18 cellular contexts compared by ENCODE assay signal in genomic region chr10:95392711-95393164, GRCh38.
DNase-seq lines count a peak whose midpoint lies in the region; ATAC-seq and TF ChIP-seq lines count a peak whose summit lies in the region.
"Had no signal": no experiment of that assay in that cellular context is flagged by ENCODE, and none has a peak within 500 bp of the region (broad histone marks: within the 10 kb centered on the region; RNA-seq: fewer than 3 reads in every experiment).

No MANE protein-coding gene starts in this region.

- intact Hi-C loops in activated CD4-positive, alpha-beta memory T cell treated with anti-CD3 and anti-CD28 coated beads for 36 hours (cut with micrococcal nuclease), result no loop called here

- DNase-seq in GM13977 (ENCODE audit: low spot score) (peak; percentile 60), RPMI8226 (peak; percentile 29), occipital lobe (lab: John Stamatoyannopoulos, UW) (no peak), KBM-7 (no peak)
- DNase-seq in activated CD4-positive, alpha-beta memory T cell treated with anti-CD3 and anti-CD28 coated beads for 36 hours, result no peak
- DNase-seq in activated naive CD4-positive, alpha-beta T cell treated with anti-CD3 and anti-CD28 coated beads, Interleukin-2, amount 10 ng/mL, durations not matched to agents 7 days and 5 days, result no peak
- DNase-seq: activated T-cell treated with anti-CD3 and anti-CD28 coated beads, Interleukin-2, amount 50 U/mL, for 72 hours; DMS79; effector CD8-positive, alpha-beta T cell; KG1; NCI-H187; NCI-H526 treated with DMSO at 0.1 percent for 48 hours; stimulated activated CD4-positive, alpha-beta T cell treated with anti-CD3 and anti-CD28 coated beads, Interleukin-1b, Interleukin-23, amount 100 ng/mL, for 48 hours; stimulated activated CD8-positive, alpha-beta memory T cell treated with anti-CD3 and anti-CD28 coated beads, Interleukin-4, amount 100 ng/mL, for 48 hours had no signal

- H3K4me3 Mint-ChIP-seq in activated CD4-positive, alpha-beta memory T cell treated with anti-CD3 and anti-CD28 coated beads for 36 hours, result no peak overlapping the region
- no peak overlapping the region for H3K4me3 Mint-ChIP-seq in activated naive CD4-positive, alpha-beta T cell treated with anti-CD3 and anti-CD28 coated beads, Interleukin-2, amount 10 ng/mL, durations not matched to agents 7 days and 5 days
- H3K4me3 Mint-ChIP-seq: activated CD4-positive, alpha-beta T cell treated with anti-CD3 and anti-CD28 coated beads for 36 hours; activated T-cell treated with anti-CD3 and anti-CD28 coated beads, Interleukin-2, amount 50 U/mL, for 72 hours; T-helper 1 cell treated with Interleukin-12 subunit alpha and Interleukin-12 subunit beta and Interleukin-4 antibody, amounts not matched to agents 30 μg/mL and 1 μg/mL, for 36 hours had no signal

- peak overlapping the region; percentile 34 for H3K27ac ChIP-seq in rectal smooth muscle tissue (ENCODE audit: low read depth, low read length)

- ATAC-seq in GM21717 (IDR thresholded peaks at IDR 0.05; ENCODE audit: unreplicated experiment), result peak; percentile 42
- ATAC-seq: activated CD4-positive, alpha-beta T cell treated with anti-CD3 and anti-CD28 coated beads for 36 hours had no signal

- in situ Hi-C loops in GM13977 (cut with MboI; ENCODE audit: low pct_unique_long_range_greater_than_20kb, low sequenced_read_pairs, unreplicated experiment), result no loop called here
- in situ Hi-C loops in KBM-7 (cut with MboI; ENCODE audit: low pct_unique_long_range_greater_than_20kb, low sequenced_read_pairs), result no loop called here

- H3K36me3 ChIP-seq in rectal smooth muscle tissue (ENCODE audit: control insufficient read depth, insufficient read depth, low read length), result peaks cover 21% of the 10 kb centered on the region

- H3K27me3 ChIP-seq in rectal smooth muscle tissue (ENCODE audit: control insufficient read depth, insufficient read depth, low read length), result no peaks in the 10 kb centered on the region

- no peak for TF ChIP-seq CTCF in GM13977 (IDR thresholded peaks at IDR 0.05; ENCODE audit: extremely low read depth, insufficient read depth, missing control alignments)

- H3K4me1 Mint-ChIP-seq in activated CD4-positive, alpha-beta memory T cell treated with anti-CD3 and anti-CD28 coated beads for 36 hours (ENCODE audit: low read depth), result peaks cover 11% of the 10 kb centered on the region
- peaks cover 5% of the 10 kb centered on the region for H3K4me1 Mint-ChIP-seq in activated naive CD4-positive, alpha-beta T cell treated with anti-CD3 and anti-CD28 coated beads, Interleukin-2, amount 10 ng/mL, durations not matched to agents 7 days and 5 days

- CTCF ChIA-PET in activated CD4-positive, alpha-beta memory T cell treated with anti-CD3 and anti-CD28 coated beads for 36 hours (lab: Charles Lee), result interaction anchor here (0.6 to 1.4 kb wide), 3 partner anchors 18 to 53 kb away, joined by 3 to 5 read pairs (median 4); no protein-coding TSS in a partner anchor
- CTCF ChIA-PET in activated naive CD4-positive, alpha-beta T cell treated with anti-CD3 and anti-CD28 coated beads, Interleukin-2, amount 10 ng/mL, durations not matched to agents 7 days and 5 days (lab: Charles Lee), result interaction anchor here (1.1 to 1.3 kb wide), 2 partner anchors 19 to 211 kb away, joined by 3 to 5 read pairs; no protein-coding TSS in a partner anchor

- no peaks in the 10 kb centered on the region for H3K36me3 Mint-ChIP-seq in activated CD4-positive, alpha-beta memory T cell treated with anti-CD3 and anti-CD28 coated beads for 36 hours
- no peaks in the 10 kb centered on the region for H3K36me3 Mint-ChIP-seq in activated naive CD4-positive, alpha-beta T cell treated with anti-CD3 and anti-CD28 coated beads, Interleukin-2, amount 10 ng/mL, durations not matched to agents 7 days and 5 days

- H3K9ac ChIP-seq in rectal smooth muscle tissue (ENCODE audit: low read length), result no peak overlapping the region

- H3K4me1 ChIP-seq in rectal smooth muscle tissue (ENCODE audit: control insufficient read depth, insufficient read depth, low read length), result peaks cover 31% of the 10 kb centered on the region

- H3K27me3 Mint-ChIP-seq in activated CD4-positive, alpha-beta memory T cell treated with anti-CD3 and anti-CD28 coated beads for 36 hours, result no peaks in the 10 kb centered on the region
- peaks cover 8% of the 10 kb centered on the region for H3K27me3 Mint-ChIP-seq in activated naive CD4-positive, alpha-beta T cell treated with anti-CD3 and anti-CD28 coated beads, Interleukin-2, amount 10 ng/mL, durations not matched to agents 7 days and 5 days

- no peaks in the 10 kb centered on the region for H3K9me3 Mint-ChIP-seq in activated CD4-positive, alpha-beta memory T cell treated with anti-CD3 and anti-CD28 coated beads for 36 hours
- no peaks in the 10 kb centered on the region for H3K9me3 Mint-ChIP-seq in activated naive CD4-positive, alpha-beta T cell treated with anti-CD3 and anti-CD28 coated beads, Interleukin-2, amount 10 ng/mL, durations not matched to agents 7 days and 5 days
- H3K9me3 Mint-ChIP-seq: activated T-cell treated with anti-CD3 and anti-CD28 coated beads, Interleukin-2, amount 50 U/mL, for 72 hours; T-helper 1 cell treated with Interleukin-12 subunit alpha and Interleukin-12 subunit beta and Interleukin-4 antibody, amounts not matched to agents 30 μg/mL and 1 μg/mL, for 36 hours had no signal

- no peak overlapping the region for H3K27ac Mint-ChIP-seq in activated CD4-positive, alpha-beta memory T cell treated with anti-CD3 and anti-CD28 coated beads for 36 hours
- H3K27ac Mint-ChIP-seq in activated naive CD4-positive, alpha-beta T cell treated with anti-CD3 and anti-CD28 coated beads, Interleukin-2, amount 10 ng/mL, durations not matched to agents 7 days and 5 days, result no peak overlapping the region
- H3K27ac Mint-ChIP-seq: activated CD4-positive, alpha-beta T cell treated with anti-CD3 and anti-CD28 coated beads for 36 hours; activated T-cell treated with anti-CD3 and anti-CD28 coated beads, Interleukin-2, amount 50 U/mL, for 72 hours; T-helper 1 cell treated with Interleukin-12 subunit alpha and Interleukin-12 subunit beta and Interleukin-4 antibody, amounts not matched to agents 30 μg/mL and 1 μg/mL, for 36 hours had no signal

- POLR2A ChIA-PET in activated CD4-positive, alpha-beta memory T cell treated with anti-CD3 and anti-CD28 coated beads for 36 hours (lab: Charles Lee), result no interaction called here

- no peak overlapping the region for H3K4me3 ChIP-seq in rectal smooth muscle tissue (ENCODE audit: low read length)

Comparison
In these comparisons a context has a peak if more than half of its experiments do, and no peak if none do; other contexts are left out.
1. DNase-seq: peak in GM13977 (single experiment) and RPMI8226 (single experiment); none in occipital lobe (single experiment), KBM-7 (single experiment), activated CD4-positive, alpha-beta memory T cell treated with anti-CD3 and anti-CD28 coated beads for 36 hours (single experiment) and activated naive CD4-positive, alpha-beta T cell treated with anti-CD3 and anti-CD28 coated beads, Interleukin-2, amount 10 ng/mL, durations not matched to agents 7 days and 5 days (single experiment).